26 cellular contexts compared by ENCODE assay signal in the genomic region with DNA sequence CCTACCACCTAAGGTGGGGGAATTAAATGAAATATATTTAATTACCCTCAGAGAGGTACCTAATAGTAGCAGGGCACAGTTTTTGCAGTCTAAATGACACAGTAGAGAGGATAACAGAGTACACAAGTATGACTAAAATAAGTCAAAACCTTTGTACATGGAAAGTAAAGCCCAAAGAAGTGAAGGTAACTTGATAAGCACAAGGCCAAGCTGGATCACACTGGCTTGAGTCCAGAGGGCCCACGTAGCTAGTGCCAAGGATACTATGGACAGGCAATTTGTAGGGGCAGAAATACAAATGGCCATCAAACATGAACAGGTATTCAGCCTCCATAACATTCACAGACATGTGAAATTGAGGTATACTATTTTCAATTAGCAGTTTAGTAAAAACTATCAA.
"Had no signal": no experiment of that assay in that cellular context is flagged by ENCODE, and none has a peak within 500 bp of the region (broad histone marks: within the 10 kb centered on the region; RNA-seq: fewer than 3 reads in every experiment).

No MANE protein-coding gene starts in this region.

- H3K4me3 Mint-ChIP-seq: naive thymus-derived CD8-positive, alpha-beta T cell; nephron; neural crest cell; stimulated activated effector memory CD8-positive, alpha-beta T cell treated with anti-CD3 and anti-CD28 coated beads, Interleukin-12 subunit alpha, Interleukin-12 subunit beta, amount 100 ng/mL, for 72 hours; stimulated activated naive CD8-positive, alpha-beta T cell treated with anti-CD3 and anti-CD28 coated beads, Interleukin-15, Interleukin-2, amounts not matched to agents 100 ng/mL and 50 ng/mL, for 24 hours had no signal

- ATAC-seq: heart right ventricle; left cardiac atrium; left lung; naive thymus-derived CD8-positive, alpha-beta T cell; stimulated activated effector memory CD8-positive, alpha-beta T cell treated with anti-CD3 and anti-CD28 coated beads, Interleukin-12 subunit alpha, Interleukin-12 subunit beta, amount 100 ng/mL, for 72 hours had no signal

- H3K4me3 ChIP-seq: heart right ventricle, hepatocyte, left lung, lung, right atrium auricular region, sigmoid colon, spleen, suprapubic skin, thoracic aorta, tibial artery, uterus had no signal

- H3K27ac ChIP-seq: heart right ventricle, hepatocyte, left lung, parathyroid adenoma, right atrium auricular region, sigmoid colon, spleen, suprapubic skin, thoracic aorta, tibial artery, uterus had no signal

- H3K4me2 ChIP-seq: hepatocyte had no signal

- H3K27ac Mint-ChIP-seq: naive thymus-derived CD8-positive, alpha-beta T cell; nephron; progenitor cell of endocrine pancreas; stimulated activated effector memory CD8-positive, alpha-beta T cell treated with anti-CD3 and anti-CD28 coated beads, Interleukin-12 subunit alpha, Interleukin-12 subunit beta, amount 100 ng/mL, for 72 hours; stimulated activated naive CD8-positive, alpha-beta T cell treated with anti-CD3 and anti-CD28 coated beads, Interleukin-15, Interleukin-2, amounts not matched to agents 100 ng/mL and 50 ng/mL, for 24 hours had no signal

- H3K36me3 ChIP-seq: left lung, right atrium auricular region, sigmoid colon, spleen, suprapubic skin, thoracic aorta, tibial artery, uterus had no signal

- H2AFZ ChIP-seq: hepatocyte, parathyroid adenoma had no signal

- H3K9me3 ChIP-seq: heart right ventricle, left lung, right atrium auricular region, sigmoid colon, spleen, suprapubic skin, thoracic aorta, tibial artery, uterus had no signal

- DNase-seq: heart right ventricle; kidney glomerular epithelial cell; left cardiac atrium; left lung; naive thymus-derived CD8-positive, alpha-beta T cell; nucleus accumbens; sigmoid colon; small intestine; spleen; stimulated activated CD4-positive, alpha-beta T cell treated with anti-CD3 and anti-CD28 coated beads, Interleukin-4, amount 100 ng/mL, for 24 hours; stimulated activated naive CD4-positive, alpha-beta T cell; tibial artery; trophoblast cell; uterus had no signal

- H3K9ac ChIP-seq: parathyroid adenoma had no signal

- FAIRE-seq: keratinocyte, small intestine had no signal

- H3K36me3 Mint-ChIP-seq: naive thymus-derived CD8-positive, alpha-beta T cell had no signal

- H3K27me3 ChIP-seq: hepatocyte, right atrium auricular region, sigmoid colon, suprapubic skin, tibial artery, uterus had no signal

- H3K27me3 Mint-ChIP-seq: naive thymus-derived CD8-positive, alpha-beta T cell; progenitor cell of endocrine pancreas; stimulated activated naive CD8-positive, alpha-beta T cell treated with anti-CD3 and anti-CD28 coated beads, Interleukin-15, Interleukin-2, amounts not matched to agents 100 ng/mL and 50 ng/mL, for 24 hours had no signal

- H3K9me3 Mint-ChIP-seq: naive thymus-derived CD8-positive, alpha-beta T cell; nephron; neural crest cell; stimulated activated effector memory CD8-positive, alpha-beta T cell treated with anti-CD3 and anti-CD28 coated beads, Interleukin-12 subunit alpha, Interleukin-12 subunit beta, amount 100 ng/mL, for 72 hours; stimulated activated naive CD8-positive, alpha-beta T cell treated with anti-CD3 and anti-CD28 coated beads, Interleukin-15, Interleukin-2, amounts not matched to agents 100 ng/mL and 50 ng/mL, for 24 hours had no signal
